Comparison of ENCODE assay signal across 1 cellular context in genomic region chr6:16622193-16622592, GRCh38.
TF ChIP-seq lines count a peak whose summit lies in the region.

No MANE protein-coding gene starts in this region.

TF ChIP-seq in IMR-90, 13 proteins besides CTCF, POLR2A, EP300 and RAD21 (continued from another document):
- TF ChIP-seq USF2 (IDR thresholded peaks at IDR 0.05; ENCODE audit: low read depth, low read length) (no peak), MAFK (IDR thresholded peaks at IDR 0.05; ENCODE audit: low read depth, low read length) (no peak), RFX5 (IDR thresholded peaks at IDR 0.05; ENCODE audit: low read depth, low read length) (no peak), MXI1 (IDR thresholded peaks at IDR 0.05; ENCODE audit: borderline replicate concordance, low read depth, low read length) (no peak), RCOR1 (IDR thresholded peaks at IDR 0.05; ENCODE audit: insufficient replicate concordance, low read length) (no peak), MAZ (IDR thresholded peaks at IDR 0.05; ENCODE audit: borderline replicate concordance, low read depth, low read length) (no peak)
TF ChIP-seq in IMR-90: peak in this region for 0.
